1 cellular context compared by ENCODE assay signal in the genomic region with DNA sequence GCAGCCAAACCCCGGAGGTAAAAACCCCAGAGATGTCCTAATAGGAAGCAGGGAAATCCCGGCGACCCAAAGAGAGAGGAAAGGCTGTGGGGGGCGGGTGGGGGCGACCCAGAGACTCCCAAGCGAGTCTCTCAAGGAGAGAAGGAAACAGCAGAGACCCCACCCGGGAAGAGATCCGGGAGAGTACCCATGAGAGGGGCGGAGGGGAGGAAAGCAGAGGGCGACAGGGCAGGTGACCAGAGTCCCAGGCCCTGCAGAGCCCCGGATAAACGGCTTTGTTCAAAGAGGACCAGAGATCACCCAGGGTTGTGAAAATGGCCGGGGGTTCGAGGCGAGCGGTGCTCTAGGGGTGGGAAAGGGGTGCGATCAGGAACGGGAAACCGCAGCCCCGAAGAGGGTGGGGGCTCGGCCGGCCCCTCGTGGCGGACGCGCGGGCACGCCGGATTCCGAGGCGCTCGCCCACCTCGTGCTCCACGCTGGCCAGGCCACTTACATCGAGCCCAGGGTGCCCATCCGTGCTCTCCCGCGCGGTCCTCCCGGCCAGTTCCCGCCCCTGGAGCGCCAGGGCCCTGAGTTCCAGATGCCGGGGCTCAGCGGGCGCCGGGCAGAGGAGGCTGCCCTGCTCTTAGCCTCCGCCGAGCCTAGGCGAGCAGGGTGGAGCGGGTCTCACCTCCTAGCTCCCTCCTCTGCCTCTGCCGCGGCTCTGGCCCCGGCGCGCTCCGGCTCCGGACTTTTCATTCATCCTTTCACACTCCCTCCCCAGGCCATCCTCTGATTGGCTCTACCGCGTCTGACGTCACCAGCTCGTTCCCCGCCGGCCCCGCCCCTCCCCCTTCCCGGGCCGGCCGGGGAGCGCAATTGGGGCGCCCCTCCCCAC.
TF ChIP-seq lines count a peak whose summit lies in the region.

No MANE protein-coding gene starts in this region.

TF ChIP-seq in WTC11, 78 proteins besides CTCF, POLR2A, EP300 and RAD21 (continued from another document):
- TF ChIP-seq ZBTB21 (CRISPR knock-in tag; IDR thresholded peaks at IDR 0.05; ENCODE audit: borderline replicate concordance) (0 out of 2 replicates have a peak, but pooled peaks have one; percentile 49), ZNF121 (CRISPR knock-in tag; IDR thresholded peaks at IDR 0.05) (peak; percentile 55; the same call in 1 of the 2 replicates), HMGA2 (CRISPR knock-in tag; IDR thresholded peaks at IDR 0.05) (no peak)
- TF ChIP-seq, protein P1, sequence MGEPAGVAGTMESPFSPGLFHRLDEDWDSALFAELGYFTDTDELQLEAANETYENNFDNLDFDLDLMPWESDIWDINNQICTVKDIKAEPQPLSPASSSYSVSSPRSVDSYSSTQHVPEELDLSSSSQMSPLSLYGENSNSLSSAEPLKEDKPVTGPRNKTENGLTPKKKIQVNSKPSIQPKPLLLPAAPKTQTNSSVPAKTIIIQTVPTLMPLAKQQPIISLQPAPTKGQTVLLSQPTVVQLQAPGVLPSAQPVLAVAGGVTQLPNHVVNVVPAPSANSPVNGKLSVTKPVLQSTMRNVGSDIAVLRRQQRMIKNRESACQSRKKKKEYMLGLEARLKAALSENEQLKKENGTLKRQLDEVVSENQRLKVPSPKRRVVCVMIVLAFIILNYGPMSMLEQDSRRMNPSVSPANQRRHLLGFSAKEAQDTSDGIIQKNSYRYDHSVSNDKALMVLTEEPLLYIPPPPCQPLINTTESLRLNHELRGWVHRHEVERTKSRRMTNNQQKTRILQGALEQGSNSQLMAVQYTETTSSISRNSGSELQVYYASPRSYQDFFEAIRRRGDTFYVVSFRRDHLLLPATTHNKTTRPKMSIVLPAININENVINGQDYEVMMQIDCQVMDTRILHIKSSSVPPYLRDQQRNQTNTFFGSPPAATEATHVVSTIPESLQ (CRISPR knock-in tag; IDR thresholded peaks at IDR 0.05) = no peak
